1 cellular context compared by ENCODE assay signal in genomic region chr6:152976749-152977148, GRCh38.
TF ChIP-seq lines count a peak whose summit lies in the region.

No MANE protein-coding gene starts in this region.

TF ChIP-seq in IMR-90, 13 proteins besides CTCF, POLR2A, EP300 and RAD21:
- no peak for TF ChIP-seq MAZ (IDR thresholded peaks at IDR 0.05; ENCODE audit: borderline replicate concordance, low read depth, low read length)
- TF ChIP-seq CHD1 (IDR thresholded peaks at IDR 0.05; ENCODE audit: low read depth, low read length), result no peak
- TF ChIP-seq FOS (IDR thresholded peaks at IDR 0.05; ENCODE audit: low read depth, low read length), result no peak
- 0 out of 2 replicates have a peak, but pooled peaks have one; percentile 17 for TF ChIP-seq CEBPB (IDR thresholded peaks at IDR 0.05; ENCODE audit: low read depth, low read length)
- no peak for TF ChIP-seq MXI1 (IDR thresholded peaks at IDR 0.05; ENCODE audit: borderline replicate concordance, low read depth, low read length)
